29 cellular contexts compared by ENCODE assay signal in the genomic region with DNA sequence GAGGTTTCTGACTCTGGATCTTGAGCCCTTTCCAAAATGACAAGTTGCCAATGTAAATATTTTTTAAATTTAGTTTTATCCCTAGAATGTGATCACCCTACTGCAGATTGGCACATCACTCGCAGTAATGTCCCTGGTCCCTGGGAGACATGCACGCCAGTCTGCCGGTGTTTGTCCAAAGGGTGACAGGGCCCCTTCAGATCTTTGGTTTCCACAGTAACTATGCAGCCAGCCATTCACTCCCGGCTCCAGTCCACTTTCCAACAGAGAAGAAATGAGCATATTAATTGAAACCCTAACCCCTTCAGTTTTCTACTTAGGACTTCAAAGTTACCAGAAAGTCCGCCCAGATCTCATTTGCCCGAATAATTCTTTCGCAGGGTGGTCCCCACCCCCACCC. TPM values are rescaled to one million over a fixed set of nuclear protein-coding genes. Genes with fewer than 3 reads are reported as not detected.
"Had no signal": no experiment of that assay in that cellular context is flagged by ENCODE, and none has a peak within 500 bp of the region (broad histone marks: within the 10 kb centered on the region; RNA-seq: fewer than 3 reads in every experiment).

No MANE protein-coding gene starts in this region.

- H3K4me3 Mint-ChIP-seq: activated CD4-positive, alpha-beta T cell treated with anti-CD3 and anti-CD28 coated beads for 36 hours; activated CD8-positive, alpha-beta memory T cell treated with anti-CD3 and anti-CD28 coated beads, Interleukin-2, amount 10 ng/mL, durations not matched to agents 7 days and 5 days; activated CD8-positive, alpha-beta T cell treated with anti-CD3 and anti-CD28 coated beads, Interleukin-2, amount 10 ng/mL, durations not matched to agents 7 days and 5 days; naive thymus-derived CD4-positive, alpha-beta T cell; stimulated activated effector memory CD8-positive, alpha-beta T cell treated with anti-CD3 and anti-CD28 coated beads, Interleukin-12 subunit alpha, Interleukin-12 subunit beta, amount 100 ng/mL, for 72 hours; stimulated activated naive CD8-positive, alpha-beta T cell treated with anti-CD3 and anti-CD28 coated beads, Interleukin-15, Interleukin-2, amounts not matched to agents 100 ng/mL and 50 ng/mL, for 24 hours; T-cell; T-helper 2 cell treated with Interferon-gamma antibody and Interleukin-4, amounts not matched to agents 5 μg/mL and 100 μg/mL, for 36 hours had no signal

- H3K9me3 ChIP-seq: colonic mucosa, gastrocnemius medialis, neutrophil, sigmoid colon, thoracic aorta, uterus had no signal

- ATAC-seq: activated CD4-positive, alpha-beta T cell treated with anti-CD3 and anti-CD28 coated beads for 36 hours; activated CD8-positive, alpha-beta memory T cell treated with anti-CD3 and anti-CD28 coated beads, Interleukin-2, amount 10 ng/mL, durations not matched to agents 7 days and 5 days; activated CD8-positive, alpha-beta T cell treated with anti-CD3 and anti-CD28 coated beads, Interleukin-2, amount 10 ng/mL, durations not matched to agents 7 days and 5 days; activated naive CD4-positive, alpha-beta T cell treated with anti-CD3 and anti-CD28 coated beads, Interleukin-2, amount 50 U/mL, for 72 hours; gastrocnemius medialis; left cardiac atrium; naive thymus-derived CD4-positive, alpha-beta T cell; stimulated activated effector memory CD8-positive, alpha-beta T cell treated with anti-CD3 and anti-CD28 coated beads, Interleukin-12 subunit alpha, Interleukin-12 subunit beta, amount 100 ng/mL, for 72 hours; T-cell had no signal

- H3K9me3 Mint-ChIP-seq: activated naive CD4-positive, alpha-beta T cell treated with anti-CD3 and anti-CD28 coated beads, Interleukin-2, amount 50 U/mL, for 72 hours; naive thymus-derived CD4-positive, alpha-beta T cell; stimulated activated effector memory CD8-positive, alpha-beta T cell treated with anti-CD3 and anti-CD28 coated beads, Interleukin-12 subunit alpha, Interleukin-12 subunit beta, amount 100 ng/mL, for 72 hours; stimulated activated naive CD8-positive, alpha-beta T cell treated with anti-CD3 and anti-CD28 coated beads, Interleukin-15, Interleukin-2, amounts not matched to agents 100 ng/mL and 50 ng/mL, for 24 hours; T-cell; T-helper 2 cell treated with Interferon-gamma antibody and Interleukin-4, amounts not matched to agents 5 μg/mL and 100 μg/mL, for 36 hours had no signal

- H3K4me3 ChIP-seq: colonic mucosa, gastrocnemius medialis, sigmoid colon, thoracic aorta, uterus had no signal

- DNase-seq: activated CD4-positive, alpha-beta T cell treated with anti-CD3 and anti-CD28 coated beads for 36 hours; activated CD4-positive, CD25-positive, alpha-beta regulatory T cell; activated CD8-positive, alpha-beta memory T cell treated with anti-CD3 and anti-CD28 coated beads, Interleukin-2, amount 10 ng/mL, durations not matched to agents 7 days and 5 days; activated CD8-positive, alpha-beta T cell treated with anti-CD3 and anti-CD28 coated beads, Interleukin-2, amount 10 ng/mL, durations not matched to agents 7 days and 5 days; activated naive CD4-positive, alpha-beta T cell; activated T-cell treated with anti-CD3 and anti-CD28 coated beads, Interleukin-2, amount 50 U/mL, for 48 hours; cerebellar nuclear complex; colonic mucosa; effector CD8-positive, alpha-beta T cell; erythroblast; gastrocnemius medialis; glutamatergic neuron; left cardiac atrium; mammary epithelial cell; naive thymus-derived CD4-positive, alpha-beta T cell; sigmoid colon; small intestine; stimulated activated CD4-positive, alpha-beta T cell treated with anti-CD3 and anti-CD28 coated beads, Interleukin-4, amount 100 ng/mL, for 24 hours; T-cell; trophoblast cell; uterus had no signal

- H3K36me3 Mint-ChIP-seq: activated CD8-positive, alpha-beta memory T cell treated with anti-CD3 and anti-CD28 coated beads, Interleukin-2, amount 10 ng/mL, durations not matched to agents 7 days and 5 days; activated naive CD4-positive, alpha-beta T cell treated with anti-CD3 and anti-CD28 coated beads, Interleukin-2, amount 50 U/mL, for 72 hours; naive thymus-derived CD4-positive, alpha-beta T cell; stimulated activated effector memory CD8-positive, alpha-beta T cell treated with anti-CD3 and anti-CD28 coated beads, Interleukin-12 subunit alpha, Interleukin-12 subunit beta, amount 100 ng/mL, for 72 hours; T-cell had no signal

- H3K27ac ChIP-seq: colonic mucosa, gastrocnemius medialis, neutrophil, sigmoid colon, thoracic aorta, uterus had no signal

- H3K27ac Mint-ChIP-seq: activated CD4-positive, alpha-beta T cell treated with anti-CD3 and anti-CD28 coated beads for 36 hours; activated CD8-positive, alpha-beta memory T cell treated with anti-CD3 and anti-CD28 coated beads, Interleukin-2, amount 10 ng/mL, durations not matched to agents 7 days and 5 days; activated CD8-positive, alpha-beta T cell treated with anti-CD3 and anti-CD28 coated beads, Interleukin-2, amount 10 ng/mL, durations not matched to agents 7 days and 5 days; activated naive CD4-positive, alpha-beta T cell treated with anti-CD3 and anti-CD28 coated beads, Interleukin-2, amount 50 U/mL, for 72 hours; naive thymus-derived CD4-positive, alpha-beta T cell; stimulated activated effector memory CD8-positive, alpha-beta T cell treated with anti-CD3 and anti-CD28 coated beads, Interleukin-12 subunit alpha, Interleukin-12 subunit beta, amount 100 ng/mL, for 72 hours; stimulated activated naive CD8-positive, alpha-beta T cell treated with anti-CD3 and anti-CD28 coated beads, Interleukin-15, Interleukin-2, amounts not matched to agents 100 ng/mL and 50 ng/mL, for 24 hours; T-cell; T-helper 2 cell treated with Interferon-gamma antibody and Interleukin-4, amounts not matched to agents 5 μg/mL and 100 μg/mL, for 36 hours had no signal

- H3K27me3 ChIP-seq: colonic mucosa, neutrophil, sigmoid colon, uterus had no signal

- FAIRE-seq: keratinocyte, small intestine had no signal

- H3K36me3 ChIP-seq: colonic mucosa, gastrocnemius medialis, neutrophil, sigmoid colon, thoracic aorta, uterus had no signal

- H3K4me1 Mint-ChIP-seq: activated CD4-positive, alpha-beta T cell treated with anti-CD3 and anti-CD28 coated beads for 36 hours; activated CD8-positive, alpha-beta memory T cell treated with anti-CD3 and anti-CD28 coated beads, Interleukin-2, amount 10 ng/mL, durations not matched to agents 7 days and 5 days; stimulated activated effector memory CD8-positive, alpha-beta T cell treated with anti-CD3 and anti-CD28 coated beads, Interleukin-12 subunit alpha, Interleukin-12 subunit beta, amount 100 ng/mL, for 72 hours; T-cell had no signal

- H3K4me1 ChIP-seq: colonic mucosa, gastrocnemius medialis, sigmoid colon, uterus had no signal

RNA-seq across cellular contexts. Expression of gene RASSF10, which starts 25.8 kb away (rescaled TPM):
- total RNA-seq: activated CD4-positive, alpha-beta T cell treated with anti-CD3 and anti-CD28 coated beads for 36 hours; activated CD8-positive, alpha-beta memory T cell treated with anti-CD3 and anti-CD28 coated beads, Interleukin-2, amount 10 ng/mL, durations not matched to agents 7 days and 5 days; activated CD8-positive, alpha-beta T cell treated with anti-CD3 and anti-CD28 coated beads, Interleukin-2, amount 10 ng/mL, durations not matched to agents 7 days and 5 days; activated naive CD4-positive, alpha-beta T cell treated with anti-CD3 and anti-CD28 coated beads, Interleukin-2, amount 50 U/mL, for 72 hours; naive thymus-derived CD4-positive, alpha-beta T cell; osteocyte; T-cell; thoracic aorta had no signal
- polyA plus RNA-seq: naive thymus-derived CD4-positive, alpha-beta T cell had no signal
